In the genomic region with DNA sequence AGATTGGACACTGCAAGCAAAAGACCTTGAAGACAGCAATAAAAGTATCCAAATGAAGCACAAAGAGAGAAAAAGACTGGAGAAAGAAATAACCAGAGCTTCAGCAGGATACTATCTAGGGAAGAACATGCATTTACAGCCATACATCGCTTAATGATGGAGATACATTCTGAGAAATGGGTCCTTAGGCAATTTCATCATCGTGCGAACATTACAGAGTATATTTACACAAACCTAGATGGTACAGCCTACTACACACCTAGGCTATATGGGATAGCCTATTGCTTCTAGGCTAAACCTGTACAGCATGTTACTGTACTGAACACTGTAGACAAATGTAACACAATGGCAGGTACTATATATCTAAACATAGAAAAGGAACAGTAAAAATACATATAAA, we compare ENCODE assay signal across 5 cellular contexts.
"Had no signal": no experiment of that assay in that cellular context is flagged by ENCODE, and none has a peak within 500 bp of the region (broad histone marks: within the 10 kb centered on the region; RNA-seq: fewer than 3 reads in every experiment).

No MANE protein-coding gene starts in this region.

- DNase-seq: KBM-7, KG1 had no signal

- H3K9ac ChIP-seq: KMS-11 had no signal

- FAIRE-seq: HTR-8/SVneo had no signal

- H3K27ac ChIP-seq: HL-60, KMS-11 had no signal

- H3K4me2 ChIP-seq: KMS-11 had no signal
